Comparison of ENCODE assay signal across 8 cellular contexts in genomic region chr3:30319713-30320112, GRCh38.
DNase-seq lines count a peak whose midpoint lies in the region; ATAC-seq and TF ChIP-seq lines count a peak whose summit lies in the region.

No MANE protein-coding gene starts in this region.

- no peak overlapping the region for H2BK120ac ChIP-seq in neuronal stem cell (ENCODE audit: low read depth, low read length)

- no peak overlapping the region for H3K4ac ChIP-seq in neuronal stem cell (ENCODE audit: low read length)

- no peaks in the 10 kb centered on the region for H3K27me3 ChIP-seq in CD4-positive, alpha-beta T cell (ENCODE audit: control insufficient read depth, insufficient read depth, low read length)
- H3K27me3 ChIP-seq in neuronal stem cell (ENCODE audit: control insufficient read depth in 3 of 3, insufficient read depth in 3 of 3, low read depth in 1 of 3, low read length in 3 of 3), result no peaks in the 10 kb centered on the region

- H3K4me3 ChIP-seq in Jurkat, Clone E6-1 (ENCODE audit: low read length), result no peak overlapping the region
- H3K4me3 ChIP-seq in neuronal stem cell (ENCODE audit: low read length in 2 of 2), result no peak overlapping the region

- no peak overlapping the region for H2AFZ ChIP-seq in neuronal stem cell (ENCODE audit: low read length)

- no peak overlapping the region for H2AK5ac ChIP-seq in neuronal stem cell (ENCODE audit: low read depth, low read length)

- no peak overlapping the region for H3K23ac ChIP-seq in neuronal stem cell (ENCODE audit: low read depth, low read length, poor library complexity)

- H3K27me3 Mint-ChIP-seq in CD4-positive, alpha-beta T cell, result no peaks in the 10 kb centered on the region
- no peaks in the 10 kb centered on the region for H3K27me3 Mint-ChIP-seq in naive B cell

- TF ChIP-seq CTCF in CD4-positive, alpha-beta T cell (IDR thresholded peaks at IDR 0.05), result peak; percentile 56
- TF ChIP-seq CTCF in VCaP (conservative IDR thresholded peaks at IDR 0.05), result peak; percentile 68

- H3K9me3 Mint-ChIP-seq in CD4-positive, alpha-beta T cell, result peaks cover 3% of the 10 kb centered on the region
- peaks cover 0 to 6% (median 3%) of the 10 kb centered on the region in 7 donors for H3K9me3 Mint-ChIP-seq in naive B cell

- no peak overlapping the region for H3K14ac ChIP-seq in neuronal stem cell (ENCODE audit: low read length)

- CTCF ChIA-PET in CD4-positive, alpha-beta T cell (lab: Charles Lee), result interaction anchor here (0.6 to 3.0 kb wide), 13 partner anchors 11 to 410 kb away, joined by 3 to 11 read pairs (median 4); partner anchors contain the start of gene TGFBR2

- intact Hi-C loops in CD4-positive, alpha-beta T cell (cut with DNase I, micrococcal nuclease), result loop anchor here (1.0 to 5.0 kb wide), 4 partner anchors 291 to 374 kb away; no protein-coding TSS in a partner anchor

- H3K4me2 ChIP-seq in neuronal stem cell (ENCODE audit: insufficient read depth, low read length, poor library complexity, severe bottlenecking), result no peak overlapping the region

- H4K91ac ChIP-seq in neuronal stem cell (ENCODE audit: low read depth, low read length, poor library complexity), result no peak overlapping the region

- peak in 9 of 10 experiments; percentile 4 to 34 (median 11) for DNase-seq in CD4-positive, alpha-beta T cell
- DNase-seq in Jurkat, Clone E6-1 (ENCODE audit: low read depth, low spot score), result peak; percentile 45
- DNase-seq in effector CD4-positive, alpha-beta T cell, result peak; percentile 14
- DNase-seq in naive B cell (peak; percentile 47), KG1 (lab: John Stamatoyannopoulos, UW) (no peak), neuronal stem cell (ENCODE audit: low spot score) (no peak)

- H3K36me3 ChIP-seq in neuronal stem cell (replicated peaks in 1 of 2; ENCODE audit: control insufficient read depth in 2 of 2, insufficient read depth in 2 of 2, low read length in 2 of 2), result no peaks in the 10 kb centered on the region

- no peaks in the 10 kb centered on the region for H3K79me1 ChIP-seq in neuronal stem cell (ENCODE audit: low read depth, low read length)

- no peaks in the 10 kb centered on the region for H3K9me3 ChIP-seq in CD4-positive, alpha-beta T cell (ENCODE audit: control insufficient read depth, low read length)
- peaks cover 0 to 5% of the 10 kb centered on the region in 2 donors for H3K9me3 ChIP-seq in neuronal stem cell (replicated peaks in 1 of 2; ENCODE audit: control insufficient read depth in 2 of 2, insufficient read depth in 1 of 2, low read depth in 1 of 2, low read length in 2 of 2)

- H3K18ac ChIP-seq in neuronal stem cell (ENCODE audit: low read length), result no peak overlapping the region

- POLR2A ChIA-PET in CD4-positive, alpha-beta T cell (lab: Charles Lee), result interaction anchor here (0.9 to 1.9 kb wide), 8 partner anchors 12 to 376 kb away, joined by 3 to 6 read pairs (median 3); no protein-coding TSS in a partner anchor

- no peak overlapping the region for H3K4me3 Mint-ChIP-seq in CD4-positive, alpha-beta T cell
- no peak overlapping the region for H3K4me3 Mint-ChIP-seq in naive B cell

- H3K9ac ChIP-seq in neuronal stem cell (ENCODE audit: low read depth, low read length, poor library complexity), result no peak overlapping the region

- no peak overlapping the region for H2BK12ac ChIP-seq in neuronal stem cell (ENCODE audit: low read length)

- H3K4me1 Mint-ChIP-seq in CD4-positive, alpha-beta T cell (ENCODE audit: low read depth), result peaks cover 13% of the 10 kb centered on the region
- H3K4me1 Mint-ChIP-seq in naive B cell, result peaks cover 6 to 20% (median 10%) of the 10 kb centered on the region in 3 donors

- no peak overlapping the region for H2BK5ac ChIP-seq in neuronal stem cell (ENCODE audit: low read length)

- ATAC-seq in CD4-positive, alpha-beta T cell (ENCODE audit: poor library complexity), result peak; percentile 97
- peak; percentile 97 for ATAC-seq in GM19351 (IDR thresholded peaks at IDR 0.05; ENCODE audit: unreplicated experiment)
- peak; percentile 96 to 98 for ATAC-seq in naive B cell (ENCODE audit: low read depth in 2 of 2)

- H2BK15ac ChIP-seq in neuronal stem cell (ENCODE audit: low read length), result no peak overlapping the region

- no peak overlapping the region for H3K27ac ChIP-seq in CD4-positive, alpha-beta T cell (ENCODE audit: low read depth, low read length)
- no peak overlapping the region for H3K27ac ChIP-seq in VCaP
- no peak overlapping the region for H3K27ac ChIP-seq in neuronal stem cell (replicated peaks; ENCODE audit: low read length)

- H4K8ac ChIP-seq in neuronal stem cell (ENCODE audit: low read depth, low read length), result no peak overlapping the region

- no peaks in the 10 kb centered on the region for H3K4me1 ChIP-seq in neuronal stem cell (ENCODE audit: control insufficient read depth in 2 of 2, insufficient read depth in 1 of 2, low read depth in 1 of 2, low read length in 2 of 2)

- no peaks in the 10 kb centered on the region for H3K36me3 Mint-ChIP-seq in CD4-positive, alpha-beta T cell (ENCODE audit: low read depth)
- no peaks in the 10 kb centered on the region for H3K36me3 Mint-ChIP-seq in naive B cell

- peak overlapping the region; percentile 1 for H3K27ac Mint-ChIP-seq in CD4-positive, alpha-beta T cell
- peak overlapping the region in 1 of 6 donors; percentile 26 for H3K27ac Mint-ChIP-seq in naive B cell

Comparison
In these comparisons a context has a peak if more than half of its experiments do, and no peak if none do; other contexts are left out.
1. DNase-seq: peak in CD4-positive, alpha-beta T cell (9 of 10), Jurkat, Clone E6-1 (single experiment), effector CD4-positive, alpha-beta T cell (single experiment) and naive B cell (single experiment); none in KG1 (single experiment) and neuronal stem cell (single experiment).
2. Peak in every context shown above with its lines, with median percentiles within 50 percentile points of each other: ATAC-seq.